ENCODE assay signal across 8 cellular contexts in genomic region chr16:24013733-24014645, GRCh38.
DNase-seq lines count a peak whose midpoint lies in the region; ATAC-seq lines count a peak whose summit lies in the region.

No MANE protein-coding gene starts in this region.

- ATAC-seq in GM18498 (IDR thresholded peaks at IDR 0.05; ENCODE audit: unreplicated experiment) = peak; percentile 95
- peak; percentile 91 for ATAC-seq in GM21717 (IDR thresholded peaks at IDR 0.05; ENCODE audit: unreplicated experiment)
- peak; percentile 21 for ATAC-seq in left lobe of liver

- intact Hi-C loops in activated CD4-positive, alpha-beta T cell treated with anti-CD3 and anti-CD28 coated beads, Interleukin-2, amount 10 ng/mL, durations not matched to agents 24 days and 14 days (cut with micrococcal nuclease) = loop anchor here (5.0 kb wide), 1 partner anchor 147 kb away; no protein-coding TSS in a partner anchor

- H3K4me3 Mint-ChIP-seq in activated CD4-positive, alpha-beta T cell treated with anti-CD3 and anti-CD28 coated beads, Interleukin-2, amount 10 ng/mL, durations not matched to agents 24 days and 14 days = peak overlapping the region; percentile 70

- peaks cover 2% of the 10 kb centered on the region for H3K36me3 Mint-ChIP-seq in activated CD4-positive, alpha-beta T cell treated with anti-CD3 and anti-CD28 coated beads, Interleukin-2, amount 10 ng/mL, durations not matched to agents 24 days and 14 days (ENCODE audit: low read depth)

- DNase-seq in LoVo (ENCODE audit: low spot score) (peak; percentile 11), left lobe of liver (ENCODE audit: low spot score) (no peak), DMS53 treated with DMSO at 0.1 percent for 48 hours (lab: John Stamatoyannopoulos, UW; ENCODE audit: unreplicated experiment) (no peak), dermis blood vessel endothelial cell (no peak), substantia nigra (lab: John Stamatoyannopoulos, UW) (no peak)
- DNase-seq in activated CD4-positive, alpha-beta T cell treated with anti-CD3 and anti-CD28 coated beads, Interleukin-2, amount 10 ng/mL, durations not matched to agents 24 days and 14 days = peak; percentile 88

- no peaks in the 10 kb centered on the region for H3K27me3 Mint-ChIP-seq in activated CD4-positive, alpha-beta T cell treated with anti-CD3 and anti-CD28 coated beads, Interleukin-2, amount 10 ng/mL, durations not matched to agents 24 days and 14 days

- H3K27ac Mint-ChIP-seq in activated CD4-positive, alpha-beta T cell treated with anti-CD3 and anti-CD28 coated beads, Interleukin-2, amount 10 ng/mL, durations not matched to agents 24 days and 14 days = peak overlapping the region; percentile 84

- peaks cover 47% of the 10 kb centered on the region for H3K4me1 Mint-ChIP-seq in activated CD4-positive, alpha-beta T cell treated with anti-CD3 and anti-CD28 coated beads, Interleukin-2, amount 10 ng/mL, durations not matched to agents 24 days and 14 days

- H3K27ac ChIP-seq in substantia nigra (ENCODE audit: low read depth, low read length, poor library complexity, severe bottlenecking) = no peak overlapping the region

- H3K9me3 Mint-ChIP-seq in activated CD4-positive, alpha-beta T cell treated with anti-CD3 and anti-CD28 coated beads, Interleukin-2, amount 10 ng/mL, durations not matched to agents 24 days and 14 days = no peaks in the 10 kb centered on the region

Comparison
In these comparisons a context has a peak if more than half of its experiments do, and no peak if none do; other contexts are left out.
1. ATAC-seq: peak in every context shown above with its lines; median percentile 95 in GM18498; 91 in GM21717; 21 in left lobe of liver.
2. DNase-seq: peak in LoVo (single experiment) and activated CD4-positive, alpha-beta T cell treated with anti-CD3 and anti-CD28 coated beads, Interleukin-2, amount 10 ng/mL, durations not matched to agents 24 days and 14 days (single experiment); none in left lobe of liver (single experiment), DMS53 treated with DMSO at 0.1 percent for 48 hours (single experiment), dermis blood vessel endothelial cell (single experiment) and substantia nigra (0 of 49).